Comparison of ENCODE assay signal across 16 cellular contexts in the genomic region with DNA sequence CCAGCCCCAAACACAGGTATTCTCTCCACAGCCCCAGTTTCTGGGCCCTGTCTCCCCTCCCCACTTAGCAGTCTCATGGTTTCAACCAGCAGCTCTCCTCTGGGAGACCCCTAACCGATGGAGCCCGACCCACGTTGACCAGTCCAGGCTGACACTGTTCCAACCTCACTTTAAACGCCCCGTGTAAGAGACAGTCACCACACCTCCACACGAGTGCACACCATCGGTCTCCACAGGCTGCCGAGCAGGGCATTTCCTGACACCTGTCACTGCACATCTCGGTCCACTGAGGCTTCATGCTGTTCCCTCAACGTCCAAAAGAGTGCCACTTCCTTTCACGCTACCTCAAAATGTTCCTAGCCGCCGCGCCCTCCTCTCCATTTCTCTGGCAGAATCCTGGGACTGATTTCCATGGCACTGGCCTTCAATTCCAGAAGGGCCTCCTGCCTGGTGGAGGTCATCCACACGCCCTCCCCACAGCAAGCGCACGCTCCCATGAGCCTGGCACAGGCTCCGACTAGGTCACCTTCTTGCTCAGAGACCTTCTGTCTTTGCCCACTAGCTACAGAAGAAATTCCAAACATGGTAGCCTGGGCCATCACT.
A peak's percentile ranks its signal among the peaks of the same experiment; 100 is the strongest.
DNase-seq lines count a peak whose midpoint lies in the region; ATAC-seq and TF ChIP-seq lines count a peak whose summit lies in the region.
"Had no signal": no experiment of that assay in that cellular context is flagged by ENCODE, and none has a peak within 500 bp of the region (broad histone marks: within the 10 kb centered on the region; RNA-seq: fewer than 3 reads in every experiment).

No MANE protein-coding gene starts in this region.

- H3K36me3 Mint-ChIP-seq in endothelial cell (ENCODE audit: low read depth, unreplicated experiment): peaks cover 60% of the 10 kb centered on the region

- no peak overlapping the region for H3K9ac ChIP-seq in BLaER1

- no peak overlapping the region for H3K4me2 ChIP-seq in BLaER1

- CTCF ChIA-PET in RWPE1 (lab: Yijun Ruan, JAX): interaction anchor here (0.7 kb wide), 1 partner anchor 100 kb away, joined by 5 read pairs; no protein-coding TSS in a partner anchor

- intact Hi-C loops in sigmoid colon (cut with DNase I): loop anchor here (5.0 kb wide), 1 partner anchor 58 kb away; no protein-coding TSS in a partner anchor

- H3K9me3 ChIP-seq in BLaER1 (no peaks in the 10 kb centered on the region), sigmoid colon (no peaks in the 10 kb centered on the region)
- H3K9me3 ChIP-seq: Peyer's patch had no signal

- H3K4me3 Mint-ChIP-seq in endothelial cell (ENCODE audit: unreplicated experiment): peak overlapping the region; percentile 83

- TF ChIP-seq CTCF in RWPE1 (conservative IDR thresholded peaks at IDR 0.05; ENCODE audit: low read depth) (no peak), endothelial cell (IDR thresholded peaks at IDR 0.05; ENCODE audit: unreplicated experiment) (no peak), sigmoid colon (IDR thresholded peaks at IDR 0.05) (no peak)

- POLR2A ChIA-PET in RWPE1 (lab: Yijun Ruan, JAX; ENCODE audit: low non-redundant PET): no interaction called here

- peaks cover 99% of the 10 kb centered on the region for H4K20me1 ChIP-seq in BLaER1

- peaks cover 26% of the 10 kb centered on the region for H3K4me1 Mint-ChIP-seq in endothelial cell (ENCODE audit: unreplicated experiment)

- TF ChIP-seq EP300 in sigmoid colon (IDR thresholded peaks at IDR 0.05): no peak

- TF ChIP-seq POLR2A in sigmoid colon (IDR thresholded peaks at IDR 0.05): no peak

- H3K4me3 ChIP-seq in BLaER1: no peak overlapping the region
- H3K4me3 ChIP-seq in sigmoid colon: no peak overlapping the region
- H3K4me3 ChIP-seq: Peyer's patch had no signal

- H3K36me3 ChIP-seq in BLaER1 (peaks cover 99% of the 10 kb centered on the region), sigmoid colon (peaks cover 17 to 38% (median 32%) of the 10 kb centered on the region in 4 donors)

- H3K27me3 ChIP-seq in BLaER1 (no peaks in the 10 kb centered on the region), sigmoid colon (no peaks in the 10 kb centered on the region)
- H3K27me3 ChIP-seq: Peyer's patch had no signal

- no peaks in the 10 kb centered on the region for H3K9me3 Mint-ChIP-seq in endothelial cell (ENCODE audit: unreplicated experiment)

- H3K27me3 Mint-ChIP-seq in endothelial cell (ENCODE audit: unreplicated experiment): peaks cover 19% of the 10 kb centered on the region

- DNase-seq in RWPE1 (ENCODE audit: low spot score) (no peak), endothelial cell (ENCODE audit: low spot score) (no peak), sigmoid colon (peak; percentile 55), T1000 (lab: John Stamatoyannopoulos, UW) (no peak), ureter (ENCODE audit: low spot score) (no peak)
- DNase-seq: GDM1, GOT3, KBM-7, NCI-H1048, NCI-H146, NCI-H510A treated with DMSO at 0.1 percent for 48 hours, Peyer's patch, SIG-M5 had no signal

- H3K27ac ChIP-seq in BLaER1: peak overlapping the region; percentile 3; the same call in 1 of the 2 replicates
- H3K27ac ChIP-seq in RWPE1: peak overlapping the region; percentile 6; the same call in 1 of the 2 replicates
- H3K27ac ChIP-seq in sigmoid colon: peak overlapping the region in 2 of 4 donors; percentile 90
- H3K27ac ChIP-seq: C4-2B, Peyer's patch had no signal

- 88 to 91% methylated on average over 18 of the region's 18 CpGs for WGBS in sigmoid colon, 2 donors

- H3K4me1 ChIP-seq in BLaER1 (peaks cover 7% of the 10 kb centered on the region; the same call in 1 of the 2 replicates), sigmoid colon (peaks cover 0 to 51% (median 41%) of the 10 kb centered on the region in 4 donors)

- ATAC-seq in GM18498 (IDR thresholded peaks at IDR 0.05; ENCODE audit: unreplicated experiment): no peak

- H3K27ac Mint-ChIP-seq in endothelial cell (ENCODE audit: unreplicated experiment): peak overlapping the region; percentile 44
